In the genomic region with DNA sequence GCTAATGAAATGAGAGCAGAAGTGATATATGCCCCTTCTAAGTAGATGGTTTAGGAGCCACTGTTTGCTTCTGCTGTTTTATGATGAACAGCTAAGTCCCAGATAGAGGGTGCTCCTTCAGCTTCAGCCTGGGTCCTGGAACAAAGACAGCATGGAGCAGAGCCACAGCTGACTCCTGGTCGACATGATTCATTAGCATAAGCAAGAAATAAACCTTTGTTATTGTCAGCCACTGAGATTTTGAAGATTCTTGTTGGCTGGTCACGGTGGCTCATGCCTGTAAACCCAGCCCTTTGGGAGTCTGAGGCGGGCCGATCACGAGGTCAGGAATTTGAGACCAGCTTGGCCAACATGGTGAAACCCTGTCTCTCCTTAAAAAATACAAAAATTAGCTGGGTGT, we compare ENCODE assay signal across 20 cellular contexts. TPM values are rescaled to one million over a fixed set of nuclear protein-coding genes. Genes with fewer than 3 reads are reported as not detected.
DNase-seq lines count a peak whose midpoint lies in the region; ATAC-seq, FAIRE-seq and TF ChIP-seq lines count a peak whose summit lies in the region.
"Had no signal": no experiment of that assay in that cellular context is flagged by ENCODE, and none has a peak within 500 bp of the region (broad histone marks: within the 10 kb centered on the region; RNA-seq: fewer than 3 reads in every experiment).

No MANE protein-coding gene starts in this region.

- H3K4me1 ChIP-seq in K562 (replicated peaks in 1 of 2; ENCODE audit: control insufficient read depth in 2 of 2, insufficient read depth in 2 of 2, low read length in 2 of 2), result no peaks in the 10 kb centered on the region; a peak in 2 of 5 replicates

- H3K4me2 ChIP-seq in K562 (ENCODE audit: insufficient read depth, low read length), result no peak overlapping the region
- H3K4me2 ChIP-seq: PC-9 had no signal

- CTCF ChIA-PET in K562 (lab: Yijun Ruan, JAX; ENCODE audit: low intra/inter-chr PET ratio), result no interaction called here
- CTCF ChIA-PET in HEK293T (lab: Yijun Ruan, JAX), result interaction anchor here (0.6 kb wide), 2 partner anchors 258 to 273 kb away, joined by 3 to 4 read pairs; no protein-coding TSS in a partner anchor

- H3K79me2 ChIP-seq in K562 (ENCODE audit: control insufficient read depth, insufficient read depth, low read length), result no peaks in the 10 kb centered on the region

- TF ChIP-seq CTCF in K562 (IDR thresholded peaks at IDR 0.05 in 2 of 3, conservative IDR thresholded peaks at IDR 0.05 in 1 of 3; ENCODE audit: insufficient read depth in 2 of 3, low read depth in 1 of 3, low read length in 3 of 3), result no peak

- no peak overlapping the region for H3K4me3 ChIP-seq in K562
- H3K4me3 ChIP-seq: BLaER1 treated with 17β-estradiol and CSF1 and Interleukin-3, amounts not matched to agents 10 nM and 100 nM; esophagus squamous epithelium; PC-9 had no signal

- H3K9me1 ChIP-seq in K562 (ENCODE audit: control insufficient read depth, insufficient read depth, low read length), result no peaks in the 10 kb centered on the region

- H3K27ac ChIP-seq in KOPT-K1 (ENCODE audit: low read depth, low read length, poor library complexity, severe bottlenecking), result peak overlapping the region; percentile 81
- no peak overlapping the region for H3K27ac ChIP-seq in K562 (ENCODE audit: extremely low read depth, low read depth, low read length)
- H3K27ac ChIP-seq: BLaER1 treated with 17β-estradiol and CSF1 and Interleukin-3, amounts not matched to agents 10 nM and 100 nM; esophagus squamous epithelium; PC-9 had no signal

- BruUV-seq in K562 (replicated peaks; lab: Mats Ljungman, UMichigan), result no TSS peak

- no peak for DNase-seq in K562 (ENCODE audit: extremely low read depth in 1 of 4, low spot score in 3 of 4)
- DNase-seq in iris pigment epithelial cell (ENCODE audit: low read depth), result peak; percentile 15
- DNase-seq in sciatic nerve (ENCODE audit: low spot score), result no peak
- DNase-seq in HEK293T (ENCODE audit: extremely low spot score), result no peak
- no peak for DNase-seq in CD1c-positive myeloid dendritic cell (ENCODE audit: extremely low spot score)
- DNase-seq: activated naive CD8-positive, alpha-beta T cell treated with anti-CD3 and anti-CD28 coated beads, Interleukin-2, amount 10 ng/mL, durations not matched to agents 7 days and 5 days; cortex of kidney; esophagus squamous epithelium; NCI-H1105 treated with DMSO at 0.1 percent for 48 hours; NCI-H446 treated with DMSO at 0.1 percent for 48 hours; PC-9; stimulated activated CD4-positive, alpha-beta T cell treated with anti-CD3 and anti-CD28 coated beads, Interleukin-4, amount 100 ng/mL, for 4 hours; SW 1271 had no signal

- no peak for TF ChIP-seq POLR2A in K562 (conservative IDR thresholded peaks at IDR 0.05)

- TF ChIP-seq RAD21 in K562 (CRISPR knock-in tag; conservative IDR thresholded peaks at IDR 0.05 in 1 of 2, IDR thresholded peaks at IDR 0.05 in 1 of 2), result no peak

- WGBS in K562 (ENCODE audit: insufficient coverage, low coverage, missing lambda C conversion rate), result 2% methylated on average over 5 of the region's 5 CpGs

- H2AFZ ChIP-seq in K562 (ENCODE audit: low read depth, low read length), result no peak overlapping the region
- H2AFZ ChIP-seq: PC-9 had no signal

- H3K9me3 ChIP-seq in KOPT-K1 (ENCODE audit: insufficient read depth, low read length, poor library complexity, severe bottlenecking) (no peaks in the 10 kb centered on the region), K562 (replicated peaks; ENCODE audit: control insufficient read depth, insufficient read depth, low read depth, low read length) (no peaks in the 10 kb centered on the region)
- H3K9me3 ChIP-seq: BLaER1 treated with 17β-estradiol and CSF1 and Interleukin-3, amounts not matched to agents 10 nM and 100 nM; esophagus squamous epithelium had no signal

- POLR2A ChIA-PET in K562 (lab: Yijun Ruan, JAX) (no interaction called here), HEK293T (lab: Yijun Ruan, JAX) (no interaction called here)

- H4K20me1 ChIP-seq in K562 (replicated peaks; ENCODE audit: control insufficient read depth, insufficient read depth, low read length), result 0 out of 2 replicates have a peak, but pooled peaks cover 5% of the 10 kb centered on the region
- H4K20me1 ChIP-seq: BLaER1 treated with 17β-estradiol and CSF1 and Interleukin-3, amounts not matched to agents 10 nM and 100 nM had no signal

- no peaks in the 10 kb centered on the region for H3K36me3 ChIP-seq in KOPT-K1 (ENCODE audit: insufficient read depth, low read length)
- no peaks in the 10 kb centered on the region for H3K36me3 ChIP-seq in K562 (ENCODE audit: control insufficient read depth, insufficient read depth, low read length)
- H3K36me3 ChIP-seq: BLaER1 treated with 17β-estradiol and CSF1 and Interleukin-3, amounts not matched to agents 10 nM and 100 nM; esophagus squamous epithelium had no signal

- intact Hi-C loops in K562 (cut with micrococcal nuclease) (no loop called here), sciatic nerve (cut with DNase I) (no loop called here)

- in situ Hi-C loops in K562 (cut with MboI), result no loop called here

- no peak for ATAC-seq in K562
- peak; percentile 53 for ATAC-seq in sciatic nerve
- ATAC-seq in HG02588 (IDR thresholded peaks at IDR 0.05; ENCODE audit: unreplicated experiment), result no peak
- ATAC-seq in GM18517 (IDR thresholded peaks at IDR 0.05; ENCODE audit: unreplicated experiment), result no peak
- ATAC-seq: activated CD4-positive, CD25-positive, alpha-beta regulatory T cell treated with anti-CD3 and anti-CD28 coated beads, Interleukin-2, amount 50 U/mL, for 24 hours; HepG2; stimulated activated memory B cell treated with anti-CD40 and anti-IgM and Interleukin-4, amounts not matched to agents 10 μg/mL and 1 μg/mL and 100 μg/mL, for 72 hours had no signal

- FAIRE-seq in K562 (lab: Jason Lieb, UNC), result peak; percentile 42
- FAIRE-seq: HepG2 had no signal

- peaks cover 37 to 52% of the 10 kb centered on the region in 2 experiments for H3K27me3 ChIP-seq in K562 (ENCODE audit: control insufficient read depth in 2 of 2, insufficient read depth in 2 of 2, low read length in 2 of 2)
- H3K27me3 ChIP-seq: BLaER1 treated with 17β-estradiol and CSF1 and Interleukin-3, amounts not matched to agents 10 nM and 100 nM; esophagus squamous epithelium had no signal

- TF ChIP-seq EP300 in K562 (IDR thresholded peaks at IDR 0.05; ENCODE audit: low read length), result no peak

- no peak overlapping the region for H3K9ac ChIP-seq in K562 (ENCODE audit: insufficient read depth in 1 of 2, low read depth in 2 of 2, low read length in 2 of 2)
- H3K9ac ChIP-seq: BLaER1 treated with 17β-estradiol and CSF1 and Interleukin-3, amounts not matched to agents 10 nM and 100 nM had no signal

TF ChIP-seq in K562, 482 proteins besides CTCF, POLR2A, EP300 and RAD21 (continues in another document):
- TF ChIP-seq ARHGAP35 (IDR thresholded peaks at IDR 0.05; ENCODE audit: partially characterized antibody) (no peak), ZNF3 (CRISPR knock-in tag; IDR thresholded peaks at IDR 0.05) (no peak), FIP1L1 (IDR thresholded peaks at IDR 0.05; ENCODE audit: low read depth, low read length, poor library complexity, severe bottlenecking) (no peak), TAF9B (IDR thresholded peaks at IDR 0.05; ENCODE audit: partially characterized antibody) (no peak), FOXP1 (CRISPR knock-in tag; IDR thresholded peaks at IDR 0.05) (no peak), ZNF707 (CRISPR knock-in tag; conservative IDR thresholded peaks at IDR 0.05) (no peak)

TF ChIP-seq in HEK293T, 16 proteins besides CTCF, POLR2A, EP300 and RAD21:
- no peak for TF ChIP-seq ELF4 (IDR thresholded peaks at IDR 0.05)

RNA-seq across cellular contexts. Expression of gene ARMC2, which starts 47.7 kb away (rescaled TPM):
- total RNA-seq in K562 (2011; cell fraction: chromatin; rRNA removed; ENCODE audit: low replicate concordance), result 1.5 and 2.6 TPM in 2 replicates
- 0.50 and 1.3 TPM in 2 replicates for total RNA-seq in K562 (2011; cell fraction: nucleolus; rRNA removed)
- total RNA-seq in K562 (2011; cell fraction: nucleoplasm; rRNA removed), result 0.92 and 1.1 TPM in 2 replicates
- total RNA-seq in K562 (2014; rRNA removed) (0.14 and 0.69 TPM in 2 replicates), K562 (2014; rRNA removed; fragmentation: Illumina TruSeq; extraction: Trizol) (1.7 and 2.4 TPM in 2 replicates), K562 (2015; rRNA removed; fragmentation: Illumina TruSeq; extraction: Trizol) (1.2 and 1.6 TPM in 2 replicates), K562 (2021) (0.82 and 1.7 TPM in 2 replicates), sciatic nerve (17.2 TPM)
- polyA plus RNA-seq in K562 (2011; rRNA removed) (2.9 and 3.6 TPM in 2 replicates), K562 (2014; fragmentation: Illumina TruSeq; extraction: Trizol) (2.0 and 3.0 TPM in 2 replicates), K562 (2014; fragmentation: Nextera tagmentation; extraction: Ambion mirVana) (under 1 TPM; 0.39 to 0.71 TPM), K562 (2014; rRNA removed) (0.37 and 0.69 TPM in 2 replicates)
- polyA plus RNA-seq in K562 (2011; cell fraction: cytosol; rRNA removed), result 0.99 and 1.1 TPM in 2 replicates
- polyA plus RNA-seq in K562 (2011; cell fraction: nucleus; rRNA removed), result 1.5 and 2.6 TPM in 2 replicates
- polyA plus RNA-seq in K562 (2012), result 1.0 and 1.6 TPM in 2 replicates
- polyA minus RNA-seq in K562 (2011; rRNA and poly(A)+ RNA removed), result 1.7 and 3.4 TPM in 2 replicates
- polyA minus RNA-seq in K562 (2011; cell fraction: cytosol; rRNA and poly(A)+ RNA removed), result 1.0 TPM in 1 of 2 replicates, not detected in the other
- 0.13 and 4.0 TPM in 2 replicates for polyA minus RNA-seq in K562 (2011; cell fraction: nucleus; rRNA and poly(A)+ RNA removed)
